Comparison of ENCODE assay signal across 28 cellular contexts in genomic region chr10:96613565-96613964, GRCh38. TPM values are rescaled to one million over a fixed set of nuclear protein-coding genes. Genes with fewer than 3 reads are reported as not detected.
A peak's percentile ranks its signal among the peaks of the same experiment; 100 is the strongest.
DNase-seq lines count a peak whose midpoint lies in the region; ATAC-seq and TF ChIP-seq lines count a peak whose summit lies in the region.
"Had no signal": no experiment of that assay in that cellular context is flagged by ENCODE, and none has a peak within 500 bp of the region (broad histone marks: within the 10 kb centered on the region; RNA-seq: fewer than 3 reads in every experiment).

No MANE protein-coding gene starts in this region.

- H3K27ac Mint-ChIP-seq in endothelial cell (ENCODE audit: unreplicated experiment): no peak overlapping the region
- H3K27ac Mint-ChIP-seq: activated CD4-positive, alpha-beta memory T cell treated with anti-CD3 and anti-CD28 coated beads for 36 hours had no signal

- no peak overlapping the region for H3K27ac ChIP-seq in osteoblast (ENCODE audit: low read depth, low read length)
- H3K27ac ChIP-seq: skin epidermis had no signal

- no peaks in the 10 kb centered on the region for H3K36me3 ChIP-seq in osteoblast (ENCODE audit: insufficient read depth, low read length)
- H3K36me3 ChIP-seq: transverse colon had no signal

- peaks cover 8% of the 10 kb centered on the region for H3K27me3 Mint-ChIP-seq in endothelial cell (ENCODE audit: unreplicated experiment)
- H3K27me3 Mint-ChIP-seq: activated CD4-positive, alpha-beta memory T cell treated with anti-CD3 and anti-CD28 coated beads for 36 hours; natural killer cell treated with Interleukin-12 subunit alpha and Interleukin-12 subunit beta and Interleukin-15 and Interleukin-18, amount 100 ng/mL, for 72 hours had no signal

- peaks cover 11% of the 10 kb centered on the region for H3K4me1 ChIP-seq in osteoblast (ENCODE audit: insufficient read depth, low read length)

- no peak overlapping the region for H2AFZ ChIP-seq in osteoblast (ENCODE audit: low read length)

- no peak overlapping the region for H3K4me3 Mint-ChIP-seq in endothelial cell (ENCODE audit: unreplicated experiment)
- H3K4me3 Mint-ChIP-seq: activated CD4-positive, alpha-beta memory T cell treated with anti-CD3 and anti-CD28 coated beads for 36 hours; natural killer cell treated with Interleukin-12 subunit alpha and Interleukin-12 subunit beta and Interleukin-15 and Interleukin-18, amount 100 ng/mL, for 72 hours had no signal

- H3K36me3 Mint-ChIP-seq in endothelial cell (ENCODE audit: low read depth, unreplicated experiment): no peaks in the 10 kb centered on the region
- H3K36me3 Mint-ChIP-seq: activated CD4-positive, alpha-beta memory T cell treated with anti-CD3 and anti-CD28 coated beads for 36 hours had no signal

- H3K27me3 ChIP-seq in osteoblast (ENCODE audit: insufficient read depth, low read length): peaks cover 17% of the 10 kb centered on the region
- H3K27me3 ChIP-seq: BLaER1 treated with 17β-estradiol and CSF1 and Interleukin-3, amounts not matched to agents 10 nM and 100 nM; transverse colon had no signal

- ATAC-seq in GM21381 (IDR thresholded peaks at IDR 0.05; ENCODE audit: unreplicated experiment): no peak
- ATAC-seq in HG02798 (IDR thresholded peaks at IDR 0.05; ENCODE audit: poor library complexity, unreplicated experiment): no peak
- ATAC-seq: natural killer cell treated with Interleukin-12 subunit alpha and Interleukin-12 subunit beta and Interleukin-15 and Interleukin-18, amount 100 ng/mL, for 72 hours had no signal

- no peaks in the 10 kb centered on the region for H3K9me3 ChIP-seq in osteoblast (ENCODE audit: low read depth, low read length)
- H3K9me3 ChIP-seq: BLaER1 treated with 17β-estradiol and CSF1 and Interleukin-3, amounts not matched to agents 10 nM and 100 nM; Caco-2; transverse colon had no signal

- H3K79me2 ChIP-seq in osteoblast (ENCODE audit: insufficient read depth, low read length): no peaks in the 10 kb centered on the region

- H3K4me2 ChIP-seq in osteoblast (ENCODE audit: insufficient read depth, low read length): no peak overlapping the region
- H3K4me2 ChIP-seq: BLaER1 treated with 17β-estradiol and CSF1 and Interleukin-3, amounts not matched to agents 10 nM and 100 nM had no signal

- H4K20me1 ChIP-seq in osteoblast (ENCODE audit: insufficient read depth, low read length): no peaks in the 10 kb centered on the region

- no peak overlapping the region for H3K4me3 ChIP-seq in osteoblast (ENCODE audit: insufficient read depth, low read length)
- H3K4me3 ChIP-seq: BLaER1 treated with 17β-estradiol and CSF1 and Interleukin-3, amounts not matched to agents 10 nM and 100 nM; skin epidermis; transverse colon had no signal

- no peaks in the 10 kb centered on the region for H3K9me3 Mint-ChIP-seq in endothelial cell (ENCODE audit: unreplicated experiment)
- H3K9me3 Mint-ChIP-seq: activated CD4-positive, alpha-beta memory T cell treated with anti-CD3 and anti-CD28 coated beads for 36 hours; natural killer cell treated with Interleukin-12 subunit alpha and Interleukin-12 subunit beta and Interleukin-15 and Interleukin-18, amount 100 ng/mL, for 72 hours had no signal

- H3K4me1 Mint-ChIP-seq in endothelial cell (ENCODE audit: unreplicated experiment): peaks cover 27% of the 10 kb centered on the region

- TF ChIP-seq CTCF in osteoblast (IDR thresholded peaks at IDR 0.05; ENCODE audit: extremely low read depth, low read depth, low read length): no peak
- no peak for TF ChIP-seq CTCF in endothelial cell (IDR thresholded peaks at IDR 0.05; ENCODE audit: unreplicated experiment)

- TF ChIP-seq POLR2A in erythroblast (IDR thresholded peaks at IDR 0.05; ENCODE audit: low read length): no peak

- DNase-seq in EL: peak; percentile 33
- DNase-seq in NCI-H69 (lab: John Stamatoyannopoulos, UW): peak; percentile 4
- peak; percentile 50 to 67 for DNase-seq in erythroblast (lab: John Stamatoyannopoulos, UW)
- peak; percentile 68 for DNase-seq in osteoblast (ENCODE audit: insufficient read length, low spot score, missing footprints)
- DNase-seq in endothelial cell (ENCODE audit: low spot score): no peak
- no peak for DNase-seq in epidermal melanocyte (ENCODE audit: insufficient read length, low spot score)
- DNase-seq: ACHN; activated CD4-positive, alpha-beta memory T cell treated with anti-CD3 and anti-CD28 coated beads for 36 hours; activated CD4-positive, CD25-positive, alpha-beta regulatory T cell treated with anti-CD3 and anti-CD28 coated beads, Interleukin-2, amount 50 U/mL, for 72 hours; activated CD8-positive, alpha-beta memory T cell treated with anti-CD3 and anti-CD28 coated beads, Interleukin-2, amount 50 U/mL, for 4 hours; activated naive CD4-positive, alpha-beta T cell treated with anti-CD3 and anti-CD28 coated beads, Interleukin-2, amount 50 U/mL, for 16 hours; anterior cingulate cortex; Caco-2; cortex of kidney; DND-41; glutamatergic neuron; GOT3; midbrain; NCI-H1417 treated with DMSO at 0.1 percent for 48 hours; NCI-H2081; NCI-H226; RPMI8226; transverse colon had no signal

RNA-seq across cellular contexts. Expression of gene TM9SF3, which starts 26.8 kb away (rescaled TPM):
- total RNA-seq in osteoblast: 118 and 124 TPM in 2 replicates
- total RNA-seq in endothelial cell (ENCODE audit: unreplicated experiment): 157 TPM

Comparison
In these comparisons a context has a peak if more than half of its experiments do, and no peak if none do; other contexts are left out.
1. DNase-seq: peak in EL (single experiment), NCI-H69 (single experiment), erythroblast (2 of 2) and osteoblast (single experiment); none in endothelial cell (single experiment) and epidermal melanocyte (single experiment).